In the genomic region with DNA sequence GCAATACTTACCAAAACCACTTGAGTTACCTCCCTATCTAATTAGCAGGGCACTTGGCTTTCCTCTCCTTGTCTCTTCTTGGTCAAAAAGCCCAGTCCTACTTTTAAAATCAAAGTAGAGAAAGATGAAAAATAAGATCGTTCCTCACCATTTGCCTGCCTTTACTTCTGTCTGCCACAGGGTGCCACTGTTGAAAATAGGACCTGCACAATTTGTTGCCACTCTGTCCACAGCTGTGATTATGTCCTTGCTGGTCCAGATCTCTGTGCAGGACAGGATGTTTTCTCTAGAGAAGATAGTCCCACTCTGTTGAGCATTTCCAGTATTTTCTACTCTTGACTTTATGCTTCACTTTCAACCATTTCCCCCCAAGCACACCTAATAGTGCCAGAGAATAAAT, we compare ENCODE assay signal across 1 cellular context.
TF ChIP-seq lines count a peak whose summit lies in the region.

No MANE protein-coding gene starts in this region.

TF ChIP-seq in GM23338, 12 proteins besides CTCF, POLR2A, EP300 and RAD21 (continued from another document):
- TF ChIP-seq, protein P1, sequence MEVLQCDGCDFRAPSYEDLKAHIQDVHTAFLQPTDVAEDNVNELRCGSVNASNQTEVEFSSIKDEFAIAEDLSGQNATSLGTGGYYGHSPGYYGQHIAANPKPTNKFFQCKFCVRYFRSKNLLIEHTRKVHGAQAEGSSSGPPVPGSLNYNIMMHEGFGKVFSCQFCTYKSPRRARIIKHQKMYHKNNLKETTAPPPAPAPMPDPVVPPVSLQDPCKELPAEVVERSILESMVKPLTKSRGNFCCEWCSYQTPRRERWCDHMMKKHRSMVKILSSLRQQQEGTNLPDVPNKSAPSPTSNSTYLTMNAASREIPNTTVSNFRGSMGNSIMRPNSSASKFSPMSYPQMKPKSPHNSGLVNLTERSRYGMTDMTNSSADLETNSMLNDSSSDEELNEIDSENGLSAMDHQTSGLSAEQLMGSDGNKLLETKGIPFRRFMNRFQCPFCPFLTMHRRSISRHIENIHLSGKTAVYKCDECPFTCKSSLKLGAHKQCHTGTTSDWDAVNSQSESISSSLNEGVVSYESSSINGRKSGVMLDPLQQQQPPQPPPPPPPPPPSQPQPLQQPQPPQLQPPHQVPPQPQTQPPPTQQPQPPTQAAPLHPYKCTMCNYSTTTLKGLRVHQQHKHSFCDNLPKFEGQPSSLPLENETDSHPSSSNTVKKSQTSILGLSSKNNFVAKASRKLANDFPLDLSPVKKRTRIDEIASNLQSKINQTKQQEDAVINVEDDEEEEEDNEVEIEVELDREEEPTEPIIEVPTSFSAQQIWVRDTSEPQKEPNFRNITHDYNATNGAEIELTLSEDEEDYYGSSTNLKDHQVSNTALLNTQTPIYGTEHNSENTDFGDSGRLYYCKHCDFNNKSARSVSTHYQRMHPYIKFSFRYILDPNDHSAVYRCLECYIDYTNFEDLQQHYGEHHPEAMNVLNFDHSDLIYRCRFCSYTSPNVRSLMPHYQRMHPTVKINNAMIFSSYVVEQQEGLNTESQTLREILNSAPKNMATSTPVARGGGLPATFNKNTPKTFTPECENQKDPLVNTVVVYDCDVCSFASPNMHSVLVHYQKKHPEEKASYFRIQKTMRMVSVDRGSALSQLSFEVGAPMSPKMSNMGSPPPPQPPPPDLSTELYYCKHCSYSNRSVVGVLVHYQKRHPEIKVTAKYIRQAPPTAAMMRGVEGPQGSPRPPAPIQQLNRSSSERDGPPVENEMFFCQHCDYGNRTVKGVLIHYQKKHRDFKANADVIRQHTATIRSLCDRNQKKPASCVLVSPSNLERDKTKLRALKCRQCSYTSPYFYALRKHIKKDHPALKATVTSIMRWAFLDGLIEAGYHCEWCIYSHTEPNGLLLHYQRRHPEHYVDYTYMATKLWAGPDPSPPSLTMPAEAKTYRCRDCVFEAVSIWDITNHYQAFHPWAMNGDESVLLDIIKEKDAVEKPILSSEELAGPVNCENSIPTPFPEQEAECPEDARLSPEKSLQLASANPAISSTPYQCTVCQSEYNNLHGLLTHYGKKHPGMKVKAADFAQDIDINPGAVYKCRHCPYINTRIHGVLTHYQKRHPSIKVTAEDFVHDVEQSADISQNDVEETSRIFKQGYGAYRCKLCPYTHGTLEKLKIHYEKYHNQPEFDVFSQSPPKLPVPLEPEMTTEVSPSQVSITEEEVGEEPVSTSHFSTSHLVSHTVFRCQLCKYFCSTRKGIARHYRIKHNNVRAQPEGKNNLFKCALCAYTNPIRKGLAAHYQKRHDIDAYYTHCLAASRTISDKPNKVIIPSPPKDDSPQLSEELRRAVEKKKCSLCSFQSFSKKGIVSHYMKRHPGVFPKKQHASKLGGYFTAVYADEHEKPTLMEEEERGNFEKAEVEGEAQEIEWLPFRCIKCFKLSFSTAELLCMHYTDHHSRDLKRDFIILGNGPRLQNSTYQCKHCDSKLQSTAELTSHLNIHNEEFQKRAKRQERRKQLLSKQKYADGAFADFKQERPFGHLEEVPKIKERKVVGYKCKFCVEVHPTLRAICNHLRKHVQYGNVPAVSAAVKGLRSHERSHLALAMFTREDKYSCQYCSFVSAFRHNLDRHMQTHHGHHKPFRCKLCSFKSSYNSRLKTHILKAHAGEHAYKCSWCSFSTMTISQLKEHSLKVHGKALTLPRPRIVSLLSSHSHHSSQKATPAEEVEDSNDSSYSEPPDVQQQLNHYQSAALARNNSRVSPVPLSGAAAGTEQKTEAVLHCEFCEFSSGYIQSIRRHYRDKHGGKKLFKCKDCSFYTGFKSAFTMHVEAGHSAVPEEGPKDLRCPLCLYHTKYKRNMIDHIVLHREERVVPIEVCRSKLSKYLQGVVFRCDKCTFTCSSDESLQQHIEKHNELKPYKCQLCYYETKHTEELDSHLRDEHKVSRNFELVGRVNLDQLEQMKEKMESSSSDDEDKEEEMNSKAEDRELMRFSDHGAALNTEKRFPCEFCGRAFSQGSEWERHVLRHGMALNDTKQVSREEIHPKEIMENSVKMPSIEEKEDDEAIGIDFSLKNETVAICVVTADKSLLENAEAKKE (CRISPR knock-in tag; IDR thresholded peaks at IDR 0.05): no peak
- TF ChIP-seq NANOG (IDR thresholded peaks at IDR 0.05; ENCODE audit: borderline replicate concordance) (no peak), POLR2AphosphoS5 (IDR thresholded peaks at IDR 0.05; ENCODE audit: low read depth) (no peak), ZNF331 (CRISPR knock-in tag; IDR thresholded peaks at IDR 0.05; ENCODE audit: low read depth) (no peak)
